In genomic region chr3:25424238-25425013, GRCh38 we compare ENCODE assay signal across 13 cellular contexts. TPM values are rescaled to one million over a fixed set of nuclear protein-coding genes. Genes with fewer than 3 reads are reported as not detected.
DNase-seq lines count a peak whose midpoint lies in the region; ATAC-seq, FAIRE-seq and TF ChIP-seq lines count a peak whose summit lies in the region.
"Had no signal": no experiment of that assay in that cellular context is flagged by ENCODE, and none has a peak within 500 bp of the region (broad histone marks: within the 10 kb centered on the region; RNA-seq: fewer than 3 reads in every experiment).

No MANE protein-coding gene starts in this region.

- TF ChIP-seq POLR2A in H54 (IDR thresholded peaks at IDR 0.05; ENCODE audit: low read depth, low read length), result no peak

- ATAC-seq in foreskin keratinocyte (peak; percentile 85), HG02759 (IDR thresholded peaks at IDR 0.05; ENCODE audit: unreplicated experiment) (no peak), aorta (ENCODE audit: low FRiP score) (no peak), HG03439 (IDR thresholded peaks at IDR 0.05; ENCODE audit: unreplicated experiment) (no peak)

- 74 to 77% methylated on average over 8 of the region's 8 CpGs for WGBS in aorta, 2 donors

- H3K9me3 ChIP-seq in WERI-Rb-1 (ENCODE audit: severe bottlenecking), result no peaks in the 10 kb centered on the region
- no peaks in the 10 kb centered on the region for H3K9me3 ChIP-seq in skeletal muscle satellite cell (replicated peaks; ENCODE audit: low read length)
- H3K9me3 ChIP-seq in aorta (ENCODE audit: control insufficient read depth, low read length), result no peaks in the 10 kb centered on the region

- H3K4me3 ChIP-seq in WERI-Rb-1 (ENCODE audit: low read depth, low read length), result no peak overlapping the region
- H3K4me3 ChIP-seq in skeletal muscle satellite cell (ENCODE audit: low read length), result peak overlapping the region; percentile 22
- no peak overlapping the region for H3K4me3 ChIP-seq in aorta (ENCODE audit: low read length in 2 of 2)

- H3K27ac ChIP-seq in WERI-Rb-1, result no peak overlapping the region
- H3K27ac ChIP-seq in foreskin keratinocyte, result peak overlapping the region; percentile 72
- H3K27ac ChIP-seq in aorta (ENCODE audit: low read depth in 1 of 2, low read length in 2 of 2), result no peak overlapping the region
- H3K27ac ChIP-seq: KMS-11 had no signal

- H3K9ac ChIP-seq in skeletal muscle satellite cell (ENCODE audit: low read depth, low read length), result peak overlapping the region; percentile 46
- H3K9ac ChIP-seq: KMS-11 had no signal

- peak overlapping the region; percentile 56 for H3K4me2 ChIP-seq in skeletal muscle satellite cell (ENCODE audit: low read length)
- H3K4me2 ChIP-seq: KMS-11 had no signal

- intact Hi-C loops in aorta (cut with DNase I), result loop anchor here (5.0 to 10.0 kb wide), 5 partner anchors 48 to 460 kb away; no protein-coding TSS in a partner anchor

- DNase-seq in H54 (ENCODE audit: insufficient read length, low spot score) (no peak), WERI-Rb-1 (peak; percentile 34), foreskin keratinocyte (peak; percentile 75 to 90), aorta (no peak), NCI-H2196 treated with DMSO at 0.1 percent for 48 hours (lab: John Stamatoyannopoulos, UW; ENCODE audit: unreplicated experiment) (no peak)
- DNase-seq: NCI-H2029 had no signal

- peak; percentile 30 for FAIRE-seq in H54 (lab: Jason Lieb, UNC)
- FAIRE-seq: endothelial cell of umbilical vein, G401.6 had no signal

- H3K27me3 ChIP-seq in WERI-Rb-1 (ENCODE audit: insufficient read depth, low read depth, severe bottlenecking) (no peaks in the 10 kb centered on the region), foreskin keratinocyte (peaks cover 10% of the 10 kb centered on the region), skeletal muscle satellite cell (ENCODE audit: control insufficient read depth, insufficient read depth, low read length) (peaks cover 4% of the 10 kb centered on the region), aorta (ENCODE audit: control insufficient read depth in 1 of 2, insufficient read depth in 2 of 2, low read length in 1 of 2) (no peaks in the 10 kb centered on the region)

- H3K36me3 ChIP-seq in WERI-Rb-1 (no peaks in the 10 kb centered on the region), skeletal muscle satellite cell (ENCODE audit: insufficient read depth, low read length) (no peaks in the 10 kb centered on the region), aorta (ENCODE audit: control insufficient read depth in 1 of 2, insufficient read depth in 2 of 2, low read length in 1 of 2) (no peaks in the 10 kb centered on the region)

- no peak for TF ChIP-seq CTCF in WERI-Rb-1 (IDR thresholded peaks at IDR 0.05; ENCODE audit: low read depth, low read length)
- no peak for TF ChIP-seq CTCF in foreskin keratinocyte (conservative IDR thresholded peaks at IDR 0.05)

- peaks cover 15% of the 10 kb centered on the region for H3K4me1 ChIP-seq in foreskin keratinocyte
- peaks cover 48% of the 10 kb centered on the region for H3K4me1 ChIP-seq in skeletal muscle satellite cell (ENCODE audit: control insufficient read depth, insufficient read depth, low read length)
- H3K4me1 ChIP-seq in aorta (ENCODE audit: control insufficient read depth in 1 of 2, insufficient read depth in 2 of 2, low read length in 2 of 2), result no peaks in the 10 kb centered on the region

RNA-seq across cellular contexts. Expression of gene RARB, which starts 3.6 kb away (rescaled TPM):
- total RNA-seq in foreskin keratinocyte (not detected in 2 replicates), aorta (1 to 10 TPM; 5.9 to 7.0 TPM)
- polyA plus RNA-seq in foreskin keratinocyte (not detected in 2 replicates), aorta (1 to 10 TPM; 1.6 to 3.0 TPM)
- total RNA-seq in skeletal muscle satellite cell (2012; rRNA removed), result 5.8 and 9.8 TPM in 2 replicates
- polyA plus RNA-seq: CD14-positive monocyte had no signal

Comparison
In these comparisons a context has a peak if more than half of its experiments do, and no peak if none do; other contexts are left out.
1. DNase-seq: peak in WERI-Rb-1 (single experiment) and foreskin keratinocyte (2 of 2); none in H54 (single experiment), aorta (0 of 2) and NCI-H2196 treated with DMSO at 0.1 percent for 48 hours (single experiment).